22 cellular contexts compared by ENCODE assay signal in genomic region chr5:72300590-72301339, GRCh38. TPM values are rescaled to one million over a fixed set of nuclear protein-coding genes. Genes with fewer than 3 reads are reported as not detected.
DNase-seq lines count a peak whose midpoint lies in the region; ATAC-seq and TF ChIP-seq lines count a peak whose summit lies in the region.
"Had no signal": no experiment of that assay in that cellular context is flagged by ENCODE, and none has a peak within 500 bp of the region (broad histone marks: within the 10 kb centered on the region; RNA-seq: fewer than 3 reads in every experiment).

No MANE protein-coding gene starts in this region.

- H3K4me3 ChIP-seq in SU-DHL-6 (ENCODE audit: insufficient read depth, low read length, poor library complexity, severe bottlenecking), result peak overlapping the region; percentile 22
- no peak overlapping the region for H3K4me3 ChIP-seq in osteoblast (ENCODE audit: insufficient read depth, low read length)
- no peak overlapping the region for H3K4me3 ChIP-seq in adrenal gland
- H3K4me3 ChIP-seq: ascending aorta, HAP-1, lower lobe of right lung, ovary, right lobe of liver, tibial nerve had no signal

- no peak overlapping the region for H2BK15ac ChIP-seq in H9 (ENCODE audit: low read depth, low read length)

- H3K4ac ChIP-seq in H9 (ENCODE audit: low read depth, low read length), result no peak overlapping the region

- H3K9ac ChIP-seq in H9 (ENCODE audit: extremely low read depth, insufficient read length, low read length) (no peak overlapping the region), SU-DHL-6 (ENCODE audit: low read length) (peak overlapping the region; percentile 57)

- TF ChIP-seq POLR2A in erythroblast (IDR thresholded peaks at IDR 0.05; ENCODE audit: low read length) (no peak), adrenal gland (IDR thresholded peaks at IDR 0.05) (no peak)

- H3K79me1 ChIP-seq in H9 (ENCODE audit: insufficient read depth, low read depth, low read length, poor library complexity, severe bottlenecking), result peaks cover 8% of the 10 kb centered on the region

- H2AK5ac ChIP-seq in H9 (ENCODE audit: insufficient read length, low read length), result no peak overlapping the region

- no peak overlapping the region for H2BK5ac ChIP-seq in H9 (ENCODE audit: insufficient read length, low read length)

- H3K23ac ChIP-seq in H9 (ENCODE audit: insufficient read length, low read depth, low read length), result no peak overlapping the region

- peaks cover 13% of the 10 kb centered on the region; the same call in 1 of the 2 replicates for H3K4me1 ChIP-seq in H9 (ENCODE audit: insufficient read depth, low read length)
- H3K4me1 ChIP-seq in osteoblast (ENCODE audit: insufficient read depth, low read length), result peaks cover 9% of the 10 kb centered on the region
- H3K4me1 ChIP-seq in adrenal gland (replicated peaks in 1 of 2), result peaks cover 13 to 18% of the 10 kb centered on the region in 2 donors

- intact Hi-C loops in cardiac septum (cut with DNase I) (no loop called here), adrenal gland (cut with DNase I) (loop anchor here (10.0 kb wide), 2 partner anchors 156 to 166 kb away; no protein-coding TSS in a partner anchor)

- H3K27ac ChIP-seq in H9 (ENCODE audit: insufficient read length, low read depth, low read length), result no peak overlapping the region
- H3K27ac ChIP-seq in SU-DHL-6 (ENCODE audit: low read depth, low read length), result peak overlapping the region; percentile 97
- H3K27ac ChIP-seq in osteoblast (ENCODE audit: low read depth, low read length), result peak overlapping the region; percentile 13
- no peak overlapping the region for H3K27ac ChIP-seq in adrenal gland
- H3K27ac ChIP-seq: ascending aorta, lower lobe of right lung, ovary, right lobe of liver, tibial nerve had no signal

- no peak overlapping the region for H4K91ac ChIP-seq in H9 (ENCODE audit: insufficient read length, low read depth, low read length)

- H3K9me3 ChIP-seq in H9 (ENCODE audit: control insufficient read depth, low read depth, low read length), result no peaks in the 10 kb centered on the region
- H3K9me3 ChIP-seq in SU-DHL-6 (ENCODE audit: insufficient read depth, low read length), result no peaks in the 10 kb centered on the region
- no peaks in the 10 kb centered on the region for H3K9me3 ChIP-seq in osteoblast (ENCODE audit: low read depth, low read length)
- H3K9me3 ChIP-seq in adrenal gland (replicated peaks in 1 of 3), result no peaks in the 10 kb centered on the region
- H3K9me3 ChIP-seq: ascending aorta, HAP-1, lower lobe of right lung, ovary, right lobe of liver, tibial nerve had no signal

- H3K27me3 ChIP-seq in H9 (ENCODE audit: insufficient read depth, low read length) (no peaks in the 10 kb centered on the region), SU-DHL-6 (ENCODE audit: low read length) (no peaks in the 10 kb centered on the region), osteoblast (ENCODE audit: insufficient read depth, low read length) (no peaks in the 10 kb centered on the region), adrenal gland (no peaks in the 10 kb centered on the region)
- H3K27me3 ChIP-seq: ascending aorta, ovary, right lobe of liver, tibial nerve had no signal

- ATAC-seq in HG02763 (IDR thresholded peaks at IDR 0.05; ENCODE audit: unreplicated experiment), result no peak
- ATAC-seq: lower lobe of right lung, right lobe of liver had no signal

- peaks cover 10% of the 10 kb centered on the region for H3K79me2 ChIP-seq in H9 (ENCODE audit: insufficient read depth, low read length)
- peaks cover 89% of the 10 kb centered on the region for H3K79me2 ChIP-seq in SU-DHL-6 (ENCODE audit: insufficient read depth, low read length)
- peaks cover 69% of the 10 kb centered on the region for H3K79me2 ChIP-seq in osteoblast (ENCODE audit: insufficient read depth, low read length)

- H3K36me3 ChIP-seq in SU-DHL-6 (ENCODE audit: low read length), result no peaks in the 10 kb centered on the region
- no peaks in the 10 kb centered on the region for H3K36me3 ChIP-seq in osteoblast (ENCODE audit: insufficient read depth, low read length)
- no peaks in the 10 kb centered on the region for H3K36me3 ChIP-seq in adrenal gland (replicated peaks in 1 of 2)
- H3K36me3 ChIP-seq: ascending aorta, ovary had no signal

- no peak overlapping the region for H2BK20ac ChIP-seq in H9 (ENCODE audit: low read depth, low read length, poor library complexity, severe bottlenecking)

- H2AFZ ChIP-seq in H9 (ENCODE audit: low read length) (no peak overlapping the region), SU-DHL-6 (ENCODE audit: low read depth, low read length, severe bottlenecking) (no peak overlapping the region), osteoblast (ENCODE audit: low read length) (no peak overlapping the region)

- H3K27me3 Mint-ChIP-seq in H9 (ENCODE audit: low read depth), result no peaks in the 10 kb centered on the region

- no peaks in the 10 kb centered on the region; a peak in 1 of 5 replicates for H3K9me3 Mint-ChIP-seq in H9

- no peaks in the 10 kb centered on the region for H4K20me1 ChIP-seq in H9 (ENCODE audit: control insufficient read depth, insufficient read depth, insufficient read length)
- no peaks in the 10 kb centered on the region for H4K20me1 ChIP-seq in SU-DHL-6 (ENCODE audit: low read depth, low read length)
- H4K20me1 ChIP-seq in osteoblast (ENCODE audit: insufficient read depth, low read length), result no peaks in the 10 kb centered on the region

- no peak overlapping the region for H3K56ac ChIP-seq in H9 (ENCODE audit: insufficient read length, low read depth, low read length)

- no peak overlapping the region for H2BK120ac ChIP-seq in H9 (ENCODE audit: low read depth, low read length, poor library complexity, severe bottlenecking)

- WGBS in H9 (ENCODE audit: extremely low coverage, insufficient read length, low lambda C conversion rate), result no CpG with 5 or more reads among the region's 1 CpG
- 24 to 51% (median 33%) methylated on average over 1 of the region's 1 CpG for WGBS in adrenal gland, 4 donors

- no peak overlapping the region for H4K5ac ChIP-seq in H9 (ENCODE audit: insufficient read length, low read depth, low read length)

- no peaks in the 10 kb centered on the region for H3K9me2 ChIP-seq in SU-DHL-6 (replicated peaks; ENCODE audit: insufficient read depth, low read length)

- peaks cover 11 to 29% (median 15%) of the 10 kb centered on the region in 3 experiments; a peak in 6 of 7 replicates for H3K36me3 Mint-ChIP-seq in H9 (ENCODE audit: insufficient read depth in 1 of 3, low read depth in 3 of 3)

- peak overlapping the region in 2 of 3 experiments; percentile 68 to 96; a peak in 2 of 7 replicates for H3K27ac Mint-ChIP-seq in H9

- DNase-seq in H9, result no peak
- peak; percentile 38 to 77 for DNase-seq in erythroblast (lab: John Stamatoyannopoulos, UW)
- peak; percentile 21 for DNase-seq in osteoblast (ENCODE audit: insufficient read length, low spot score, missing footprints)
- no peak for DNase-seq in ACHN
- no peak for DNase-seq in cardiac septum (ENCODE audit: low spot score)
- no peak for DNase-seq in adrenal gland
- DNase-seq: activated CD4-positive, alpha-beta T cell treated with anti-CD3 and anti-CD28 coated beads, Interleukin-2, amount 50 U/mL, for 1 hour; activated naive CD4-positive, alpha-beta T cell treated with Interleukin-2 at 50 U/mL for 16 hours; hippocampal formation; IMR-90; lower lobe of right lung; MV-4-11; NCI-H2029 treated with DMSO at 0.1 percent for 48 hours; ovary; right lobe of liver; stimulated activated naive CD4-positive, alpha-beta T cell treated with Interleukin-2 at 50 U/mL for 16 hours; SW 1271 had no signal

- in situ Hi-C loops in ACHN (cut with HindIII; ENCODE audit: low pct_ligation_motif_present, low pct_unique_long_range_greater_than_20kb, low sequenced_read_pairs), result no loop called here

- no peak overlapping the region for H3K4me3 Mint-ChIP-seq in H9

- H4K8ac ChIP-seq in H9 (replicated peaks; ENCODE audit: insufficient read length, low read depth, low read length), result no peak overlapping the region

- H3K4me1 Mint-ChIP-seq in H9, result peaks cover 41 to 47% of the 10 kb centered on the region in 2 experiments

- TF ChIP-seq CTCF in H9 (conservative IDR thresholded peaks at IDR 0.05) (no peak), SU-DHL-6 (IDR thresholded peaks at IDR 0.05; ENCODE audit: insufficient read depth, low read length, poor library complexity, severe bottlenecking) (no peak), osteoblast (IDR thresholded peaks at IDR 0.05; ENCODE audit: extremely low read depth, low read depth, low read length) (peak; percentile 8), adrenal gland (IDR thresholded peaks at IDR 0.05) (peak in 2 of 6 experiments; percentile 13 to 25)

- H2BK12ac ChIP-seq in H9 (ENCODE audit: insufficient read length, low read depth, low read length), result no peak overlapping the region

- no peak overlapping the region for H3K4me2 ChIP-seq in H9 (ENCODE audit: insufficient read depth, insufficient read length, low read length)
- H3K4me2 ChIP-seq in SU-DHL-6 (ENCODE audit: low read depth, low read length, poor library complexity, severe bottlenecking), result peak overlapping the region; percentile 100
- peak overlapping the region; percentile 29 for H3K4me2 ChIP-seq in osteoblast (ENCODE audit: insufficient read depth, low read length)

- H3K23me2 ChIP-seq in H9 (ENCODE audit: insufficient read length, low read depth, low read length, poor library complexity, severe bottlenecking), result no peaks in the 10 kb centered on the region

- peaks cover 94% of the 10 kb centered on the region for H3F3A ChIP-seq in SU-DHL-6 (ENCODE audit: insufficient read depth)

- H3T11ph ChIP-seq in H9 (ENCODE audit: low read length), result no peak overlapping the region

- H3K18ac ChIP-seq in H9 (ENCODE audit: insufficient read length, low read depth, low read length), result no peak overlapping the region

- H3K14ac ChIP-seq in H9 (ENCODE audit: insufficient read depth, low read length), result no peak overlapping the region

RNA-seq across cellular contexts. Expression of gene MRPS27, which starts 19.3 kb away (rescaled TPM):
- total RNA-seq in H9 (2021) (78.1 and 83.3 TPM in 2 replicates), osteoblast (98.1 and 106 TPM in 2 replicates), cardiac septum (60.4 TPM), adrenal gland (10 to 100 TPM; 61.1 to 91.9 (median 69.7) TPM)
- 10 to 100 TPM; 20.8 to 92.8 (median 25.9) TPM for polyA plus RNA-seq in adrenal gland

RNA-seq across cellular contexts. Expression of gene PTCD2, which starts 19.4 kb away (rescaled TPM):
- 12.7 and 12.9 TPM in 2 replicates for total RNA-seq in H9 (2021)
- 8.3 and 9.4 TPM in 2 replicates for total RNA-seq in osteoblast
- total RNA-seq in cardiac septum, result 17.3 TPM
- total RNA-seq in adrenal gland, result 10 to 100 TPM; 11.9 to 20.6 (median 14.2) TPM
- polyA plus RNA-seq in adrenal gland, result 10 to 100 TPM in 1 of 3 donors, 1 to 10 TPM in 2; 1.7 to 18.0 (median 3.2) TPM

Comparison
In these comparisons a context has a peak if more than half of its experiments do, and no peak if none do; other contexts are left out.
1. DNase-seq: peak in erythroblast (2 of 2) and osteoblast (single experiment); none in H9 (single experiment), ACHN (single experiment), cardiac septum (single experiment) and adrenal gland (0 of 7).
2. H3K27ac ChIP-seq: peak in SU-DHL-6 (single experiment) and osteoblast (single experiment); none in H9 (single experiment) and adrenal gland (0 of 5).